22 cellular contexts compared by ENCODE assay signal in genomic region chr11:27770576-27770975, GRCh38.
DNase-seq lines count a peak whose midpoint lies in the region; ATAC-seq, FAIRE-seq and TF ChIP-seq lines count a peak whose summit lies in the region.
"Had no signal": no experiment of that assay in that cellular context is flagged by ENCODE, and none has a peak within 500 bp of the region (broad histone marks: within the 10 kb centered on the region; RNA-seq: fewer than 3 reads in every experiment).

No MANE protein-coding gene starts in this region.

- H2AFZ ChIP-seq in GM12878 (ENCODE audit: control insufficient read depth, low read depth, low read length) (no peak overlapping the region), neuronal stem cell (ENCODE audit: low read length) (no peak overlapping the region)

- DNase-seq in Caco-2 (peak; percentile 32 to 47), HS-5 (ENCODE audit: low read depth) (peak; percentile 1), GM12878 (ENCODE audit: low read depth, low spot score) (no peak), kidney tubule cell (ENCODE audit: low spot score) (peak; percentile 96), neuronal stem cell (ENCODE audit: low spot score) (no peak), mesenteric fat pad (ENCODE audit: low spot score) (no peak)
- DNase-seq: activated T-cell treated with anti-CD3 and anti-CD28 coated beads, Interleukin-2, amount 50 U/mL, for 4 hours; CD4-positive, alpha-beta memory T cell; DND-41; hypothalamus; left cardiac atrium; NCI-H1417 treated with DMSO at 0.1 percent for 48 hours; NCI-H526 treated with DMSO at 0.1 percent for 48 hours; OCI-M1; retina; stimulated activated CD8-positive, alpha-beta memory T cell treated with anti-CD3 and anti-CD28 coated beads, Interleukin-4, amount 100 ng/mL, for 48 hours; substantia nigra had no signal

- H4K91ac ChIP-seq in neuronal stem cell (ENCODE audit: low read depth, low read length, poor library complexity), result no peak overlapping the region

- H3K9me3 Mint-ChIP-seq in Caco-2 (ENCODE audit: unreplicated experiment), result no peaks in the 10 kb centered on the region
- H3K9me3 Mint-ChIP-seq: activated naive CD4-positive, alpha-beta T cell treated with anti-CD3 and anti-CD28 coated beads, Interleukin-2, amount 50 U/mL, for 24 hours; activated T-cell treated with anti-CD3 and anti-CD28 coated beads, Interleukin-2, amount 50 U/mL, for 4 hours had no signal

- H3K18ac ChIP-seq in neuronal stem cell (ENCODE audit: low read length), result no peak overlapping the region

- FAIRE-seq in GM12878 (lab: Jason Lieb, UNC), result no peak
- FAIRE-seq: colon had no signal

- TF ChIP-seq POLR2A in GM12878 (IDR thresholded peaks at IDR 0.05; ENCODE audit: low read depth, low read length), result no peak

- H2BK5ac ChIP-seq in neuronal stem cell (ENCODE audit: low read length), result no peak overlapping the region

- no peak overlapping the region for H3K9ac ChIP-seq in GM12878 (ENCODE audit: control insufficient read depth, insufficient read depth, low read length)
- H3K9ac ChIP-seq in neuronal stem cell (ENCODE audit: low read depth, low read length, poor library complexity), result no peak overlapping the region

- no peaks in the 10 kb centered on the region for H3K27me3 Mint-ChIP-seq in Caco-2 (ENCODE audit: insufficient read depth, unreplicated experiment)
- H3K27me3 Mint-ChIP-seq: activated naive CD4-positive, alpha-beta T cell treated with anti-CD3 and anti-CD28 coated beads, Interleukin-2, amount 50 U/mL, for 24 hours had no signal

- CTCF ChIA-PET in Caco-2 (lab: Charles Lee) (no interaction called here), GM12878 (lab: Yijun Ruan, JAX) (interaction anchor here (1.2 kb wide), 1 partner anchor 15 kb away, joined by 3 read pairs; no protein-coding TSS in a partner anchor)

- BruUV-seq in Caco-2 (replicated peaks; lab: Mats Ljungman, UMichigan), result no TSS peak
- no TSS peak for BruUV-seq in GM12878 (replicated peaks; lab: Mats Ljungman, UMichigan)

- H3K36me3 ChIP-seq in Caco-2 (ENCODE audit: control insufficient read depth, insufficient read depth, low read length) (no peaks in the 10 kb centered on the region), GM12878 (ENCODE audit: control insufficient read depth in 2 of 2, insufficient read depth in 2 of 2, low read length in 1 of 2) (no peaks in the 10 kb centered on the region), neuronal stem cell (replicated peaks in 1 of 2; ENCODE audit: control insufficient read depth in 2 of 2, insufficient read depth in 2 of 2, low read length in 2 of 2) (no peaks in the 10 kb centered on the region)
- H3K36me3 ChIP-seq: SJSA1 had no signal

- H3K79me2 ChIP-seq in GM12878 (ENCODE audit: control insufficient read depth, insufficient read depth, low read length), result no peaks in the 10 kb centered on the region

- no peaks in the 10 kb centered on the region for H3K9me3 ChIP-seq in Caco-2
- H3K9me3 ChIP-seq in GM12878 (replicated peaks; ENCODE audit: control insufficient read depth, insufficient read depth, low read length), result no peaks in the 10 kb centered on the region
- peaks cover 0 to 2% of the 10 kb centered on the region in 2 donors for H3K9me3 ChIP-seq in neuronal stem cell (replicated peaks in 1 of 2; ENCODE audit: control insufficient read depth in 2 of 2, insufficient read depth in 1 of 2, low read depth in 1 of 2, low read length in 2 of 2)
- H3K9me3 ChIP-seq: SJSA1 had no signal

- no peaks in the 10 kb centered on the region for H4K20me1 ChIP-seq in GM12878 (ENCODE audit: control insufficient read depth, insufficient read depth)

- H3K27me3 ChIP-seq in Caco-2 (replicated peaks; ENCODE audit: control insufficient read depth, insufficient read depth, low read length), result no peaks in the 10 kb centered on the region
- no peaks in the 10 kb centered on the region for H3K27me3 ChIP-seq in GM12878 (replicated peaks in 1 of 2; ENCODE audit: control insufficient read depth in 2 of 2, insufficient read depth in 2 of 2, low read length in 1 of 2)
- no peaks in the 10 kb centered on the region for H3K27me3 ChIP-seq in neuronal stem cell (ENCODE audit: control insufficient read depth in 3 of 3, insufficient read depth in 3 of 3, low read depth in 1 of 3, low read length in 3 of 3)
- H3K27me3 ChIP-seq: SJSA1 had no signal

- in situ Hi-C loops in GM12878 (cut with MboI), result no loop called here

- SMC1A ChIA-PET in GM12878 (lab: Charles Lee; ENCODE audit: uncharacterized antibody, unreplicated experiment), result interaction anchor here (0.7 kb wide), 1 partner anchor 10 kb away, joined by 3 read pairs; no protein-coding TSS in a partner anchor

- H2BK15ac ChIP-seq in neuronal stem cell (ENCODE audit: low read length), result no peak overlapping the region

- TF ChIP-seq CTCF in Caco-2 (IDR thresholded peaks at IDR 0.05; ENCODE audit: insufficient read depth in 1 of 2, low read depth in 1 of 2, low read length in 1 of 2, severe bottlenecking in 1 of 2, unreplicated experiment in 1 of 2) (no peak), GM12878 (IDR thresholded peaks at IDR 0.05 in 2 of 3, conservative IDR thresholded peaks at IDR 0.05 in 1 of 3; ENCODE audit: control insufficient read depth in 2 of 3, extremely low read depth in 1 of 3, insufficient read depth in 1 of 3, low read depth in 3 of 3, low read length in 3 of 3) (no peak)

- H3K23ac ChIP-seq in neuronal stem cell (ENCODE audit: low read depth, low read length, poor library complexity), result no peak overlapping the region

- H3K4me3 Mint-ChIP-seq in Caco-2 (ENCODE audit: unreplicated experiment), result no peak overlapping the region
- H3K4me3 Mint-ChIP-seq: activated naive CD4-positive, alpha-beta T cell treated with anti-CD3 and anti-CD28 coated beads, Interleukin-2, amount 50 U/mL, for 24 hours; activated T-cell treated with anti-CD3 and anti-CD28 coated beads, Interleukin-2, amount 50 U/mL, for 4 hours; CD4-positive, alpha-beta memory T cell had no signal

- H3K4me2 ChIP-seq in GM12878 (ENCODE audit: control insufficient read depth, insufficient read depth), result no peak overlapping the region
- H3K4me2 ChIP-seq in neuronal stem cell (ENCODE audit: insufficient read depth, low read length, poor library complexity, severe bottlenecking), result no peak overlapping the region

- RAD21 ChIA-PET in GM12878 (lab: Charles Lee; ENCODE audit: unreplicated experiment), result no interaction called here

- 15% methylated on average over 4 of the region's 4 CpGs for WGBS in GM12878 (ENCODE audit: insufficient coverage, insufficient replicate concordance, low lambda C conversion rate, missing lambda C conversion rate)
- WGBS in neuronal stem cell (ENCODE audit: extremely low coverage in 2 of 2, insufficient read length in 2 of 2, insufficient replicate concordance in 1 of 2), 2 donors, result no CpG with 5 or more reads among the region's 4 CpGs

- no peak overlapping the region for H3K4ac ChIP-seq in neuronal stem cell (ENCODE audit: low read length)

- no peak overlapping the region for H2BK12ac ChIP-seq in neuronal stem cell (ENCODE audit: low read length)

- H3K4me1 ChIP-seq in Caco-2 (no peaks in the 10 kb centered on the region), GM12878 (ENCODE audit: control insufficient read depth, insufficient read depth, low read length) (no peaks in the 10 kb centered on the region), neuronal stem cell (ENCODE audit: control insufficient read depth in 2 of 2, insufficient read depth in 1 of 2, low read depth in 1 of 2, low read length in 2 of 2) (no peaks in the 10 kb centered on the region)
- H3K4me1 ChIP-seq: SJSA1 had no signal

- H3K27ac Mint-ChIP-seq in Caco-2 (ENCODE audit: unreplicated experiment), result peak overlapping the region; percentile 14
- H3K27ac Mint-ChIP-seq: activated naive CD4-positive, alpha-beta T cell treated with anti-CD3 and anti-CD28 coated beads, Interleukin-2, amount 50 U/mL, for 24 hours; CD4-positive, alpha-beta memory T cell had no signal

- H3K36me3 Mint-ChIP-seq in Caco-2 (ENCODE audit: insufficient read depth, unreplicated experiment), result no peaks in the 10 kb centered on the region
- H3K36me3 Mint-ChIP-seq: activated naive CD4-positive, alpha-beta T cell treated with anti-CD3 and anti-CD28 coated beads, Interleukin-2, amount 50 U/mL, for 24 hours; CD4-positive, alpha-beta memory T cell had no signal

- no peak overlapping the region for H2BK120ac ChIP-seq in neuronal stem cell (ENCODE audit: low read depth, low read length)

- H3K79me1 ChIP-seq in neuronal stem cell (ENCODE audit: low read depth, low read length), result no peaks in the 10 kb centered on the region

- H3K4me3 ChIP-seq in Caco-2 (ENCODE audit: low read depth, low read length) (no peak overlapping the region), GM12878 (no peak overlapping the region), neuronal stem cell (ENCODE audit: low read length in 2 of 2) (no peak overlapping the region)
- H3K4me3 ChIP-seq: SJSA1 had no signal

- no peak overlapping the region for H3K27ac ChIP-seq in GM12878 (ENCODE audit: control insufficient read depth, insufficient read depth)
- no peak overlapping the region for H3K27ac ChIP-seq in neuronal stem cell (replicated peaks; ENCODE audit: low read length)
- H3K27ac ChIP-seq: SJSA1 had no signal

- ATAC-seq in GM12878 (peak; percentile 25; the same call in 1 of the 3 replicates), HG03342 (IDR thresholded peaks at IDR 0.05; ENCODE audit: unreplicated experiment) (no peak), GM21717 (IDR thresholded peaks at IDR 0.05; ENCODE audit: unreplicated experiment) (no peak)
- ATAC-seq: activated T-cell treated with anti-CD3 and anti-CD28 coated beads, Interleukin-2, amount 50 U/mL, for 4 hours; left cardiac atrium had no signal

- TF ChIP-seq RAD21 in GM12878 (IDR thresholded peaks at IDR 0.05; ENCODE audit: insufficient read depth, low read depth, low read length), result no peak

- H4K8ac ChIP-seq in neuronal stem cell (ENCODE audit: low read depth, low read length), result no peak overlapping the region

- no peak overlapping the region for H3K14ac ChIP-seq in neuronal stem cell (ENCODE audit: low read length)

- intact Hi-C loops in Caco-2 (cut with micrococcal nuclease; ENCODE audit: unreplicated experiment), result no loop called here
- intact Hi-C loops in GM12878 (cut with micrococcal nuclease; ENCODE audit: unreplicated experiment), result no loop called here

- TF ChIP-seq EP300 in GM12878 (IDR thresholded peaks at IDR 0.05; ENCODE audit: borderline replicate concordance in 1 of 2, control insufficient read depth in 1 of 2, low read depth in 2 of 2, low read length in 2 of 2), result no peak

- POLR2A ChIA-PET in Caco-2 (lab: Charles Lee), result no interaction called here
- POLR2A ChIA-PET in GM12878 (lab: Charles Lee), result no interaction called here

- peaks cover 7% of the 10 kb centered on the region for H3K4me1 Mint-ChIP-seq in Caco-2 (ENCODE audit: low read depth, unreplicated experiment)
- H3K4me1 Mint-ChIP-seq: activated naive CD4-positive, alpha-beta T cell treated with anti-CD3 and anti-CD28 coated beads, Interleukin-2, amount 50 U/mL, for 24 hours; CD4-positive, alpha-beta memory T cell had no signal

- no peak overlapping the region for H2AK5ac ChIP-seq in neuronal stem cell (ENCODE audit: low read depth, low read length)

Comparison
In these comparisons a context has a peak if more than half of its experiments do, and no peak if none do; other contexts are left out.
1. DNase-seq: peak in Caco-2 (2 of 2), HS-5 (single experiment) and kidney tubule cell (single experiment); none in GM12878 (single experiment), neuronal stem cell (single experiment) and mesenteric fat pad (single experiment).